8 cellular contexts compared by ENCODE assay signal in the genomic region with DNA sequence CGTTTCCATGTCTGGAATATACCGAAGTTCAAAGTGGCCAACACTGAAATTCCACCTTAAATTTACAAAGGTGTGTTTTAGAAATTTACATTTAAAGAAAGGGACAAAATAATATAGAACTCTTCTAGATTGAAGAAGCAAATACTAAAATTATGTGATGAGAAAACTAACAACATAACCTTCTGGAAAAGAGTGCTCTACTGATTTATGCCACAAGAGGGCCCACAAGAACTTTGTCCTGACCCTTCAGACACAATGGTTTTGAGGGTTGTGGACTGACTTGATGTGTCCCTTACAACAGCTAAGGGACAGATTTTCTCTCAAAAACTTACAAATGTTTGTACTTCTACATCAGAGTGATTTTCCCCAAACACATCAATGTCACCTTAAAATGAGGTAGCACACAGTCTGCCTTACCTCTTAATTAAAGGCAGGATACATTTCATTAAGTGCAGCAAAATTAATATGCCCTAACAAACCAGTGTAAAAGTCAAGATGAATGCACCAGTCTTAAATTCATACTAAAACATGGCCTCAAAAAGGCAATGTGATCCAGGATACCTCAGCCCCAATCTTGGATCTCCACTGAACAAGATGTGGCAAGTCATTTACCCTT. TPM values are rescaled to one million over a fixed set of nuclear protein-coding genes. Genes with fewer than 3 reads are reported as not detected.
A peak's percentile ranks its signal among the peaks of the same experiment; 100 is the strongest.
DNase-seq lines count a peak whose midpoint lies in the region; ATAC-seq and TF ChIP-seq lines count a peak whose summit lies in the region.

No MANE protein-coding gene starts in this region.

- H3K27ac Mint-ChIP-seq in naive thymus-derived CD8-positive, alpha-beta T cell: peak overlapping the region in 3 of 10 donors; percentile 9 to 38 (median 25)

- H3K9me3 Mint-ChIP-seq in naive thymus-derived CD8-positive, alpha-beta T cell: no peaks in the 10 kb centered on the region

- peaks cover 0 to 8% (median 3%) of the 10 kb centered on the region in 4 donors for H3K4me1 Mint-ChIP-seq in naive thymus-derived CD8-positive, alpha-beta T cell

- POLR2A ChIA-PET in AG04450 (lab: Yijun Ruan, JAX): interaction anchor here (1.2 kb wide), 1 partner anchor 79 kb away, joined by 3 read pairs; no protein-coding TSS in a partner anchor
- POLR2A ChIA-PET in naive thymus-derived CD8-positive, alpha-beta T cell (lab: Charles Lee): no interaction called here

- H3K36me3 Mint-ChIP-seq in naive thymus-derived CD8-positive, alpha-beta T cell: peaks cover 0 to 87% (median 25%) of the 10 kb centered on the region in 3 donors

- TF ChIP-seq CTCF in AG04450 (IDR thresholded peaks at IDR 0.05; ENCODE audit: low read depth, low read length): peak; percentile 85
- TF ChIP-seq CTCF in GM12873 (IDR thresholded peaks at IDR 0.05; ENCODE audit: insufficient read depth, low read depth, low read length, missing control alignments): peak; percentile 73
- TF ChIP-seq CTCF in esophagus squamous epithelium (IDR thresholded peaks at IDR 0.05): peak; percentile 72 to 85 (median 80)

- no peaks in the 10 kb centered on the region for H3K9me3 ChIP-seq in AG04450 (ENCODE audit: control insufficient read depth, insufficient read depth, low read length)
- H3K9me3 ChIP-seq in esophagus squamous epithelium: no peaks in the 10 kb centered on the region

- peak; percentile 37 for DNase-seq in AG04450 (ENCODE audit: low read depth, low spot score)
- peak; percentile 58 for DNase-seq in NCI-H2227 (lab: John Stamatoyannopoulos, UW; ENCODE audit: unreplicated experiment)
- DNase-seq in activated CD4-positive, alpha-beta T cell treated with anti-CD3 and anti-CD28 coated beads for 4 hours: peak; percentile 25 to 57
- DNase-seq in esophagus squamous epithelium (lab: John Stamatoyannopoulos, UW): no peak
- peak in 7 of 10 donors; percentile 29 to 64 (median 48) for DNase-seq in naive thymus-derived CD8-positive, alpha-beta T cell

- 88 to 95% methylated on average over 2 of the region's 2 CpGs for WGBS in esophagus squamous epithelium, 2 donors

- ATAC-seq in HG02885 (IDR thresholded peaks at IDR 0.05; ENCODE audit: poor library complexity, unreplicated experiment): peak; percentile 84
- ATAC-seq in naive thymus-derived CD8-positive, alpha-beta T cell: peak; percentile 67 to 76
- no peak for ATAC-seq in GM18517 (IDR thresholded peaks at IDR 0.05; ENCODE audit: unreplicated experiment)

- no peak for TF ChIP-seq POLR2A in esophagus squamous epithelium (IDR thresholded peaks at IDR 0.05)

- intact Hi-C loops in esophagus squamous epithelium (cut with DNase I): loop anchor here (5.0 kb wide), 1 partner anchor 76 kb away; no protein-coding TSS in a partner anchor

- H3K36me3 ChIP-seq in esophagus squamous epithelium: peaks cover 0 to 78% (median 13%) of the 10 kb centered on the region in 3 donors

- no peak overlapping the region for H3K27ac ChIP-seq in AG04450 (ENCODE audit: low read depth, low read length)
- no peak overlapping the region for H3K27ac ChIP-seq in esophagus squamous epithelium

- CTCF ChIA-PET in AG04450 (lab: Charles Lee): interaction anchor here (0.6 to 10.5 kb wide), 24 partner anchors 9 to 105 kb away, joined by 3 to 294 read pairs (median 4); no protein-coding TSS in a partner anchor

- no peaks in the 10 kb centered on the region for H3K4me1 ChIP-seq in esophagus squamous epithelium

- H3K27me3 Mint-ChIP-seq in naive thymus-derived CD8-positive, alpha-beta T cell: no peaks in the 10 kb centered on the region

- H3K27me3 ChIP-seq in AG04450 (ENCODE audit: control insufficient read depth, insufficient read depth, low read length): no peaks in the 10 kb centered on the region
- H3K27me3 ChIP-seq in esophagus squamous epithelium: no peaks in the 10 kb centered on the region

- H3K4me3 ChIP-seq in AG04450 (ENCODE audit: low read depth, low read length): no peak overlapping the region
- no peak overlapping the region for H3K4me3 ChIP-seq in esophagus squamous epithelium

- no peak overlapping the region for H3K4me3 Mint-ChIP-seq in naive thymus-derived CD8-positive, alpha-beta T cell

RNA-seq across cellular contexts. Expression of a gene that starts 36.2 kb away (rescaled TPM):
- 11.2 and 16.3 TPM in 2 replicates for polyA plus RNA-seq in AG04450 (2011; rRNA removed)
- polyA minus RNA-seq in AG04450 (2011; rRNA and poly(A)+ RNA removed): 11.3 and 18.1 TPM in 2 replicates
- 10 to 100 TPM; 12.2 to 16.9 (median 16.7) TPM for total RNA-seq in esophagus squamous epithelium
- total RNA-seq in naive thymus-derived CD8-positive, alpha-beta T cell: 10 to 100 TPM; 28.4 to 29.8 TPM
- 1 to 10 TPM; 3.1 to 8.9 (median 3.1) TPM for polyA plus RNA-seq in naive thymus-derived CD8-positive, alpha-beta T cell
